9 cellular contexts compared by ENCODE assay signal in genomic region chr12:56590237-56590830, GRCh38. TPM values are rescaled to one million over a fixed set of nuclear protein-coding genes. Genes with fewer than 3 reads are reported as not detected.
A peak's percentile ranks its signal among the peaks of the same experiment; 100 is the strongest.
DNase-seq lines count a peak whose midpoint lies in the region; ATAC-seq, FAIRE-seq and TF ChIP-seq lines count a peak whose summit lies in the region.
"Had no signal": no experiment of that assay in that cellular context is flagged by ENCODE, and none has a peak within 500 bp of the region (broad histone marks: within the 10 kb centered on the region; RNA-seq: fewer than 3 reads in every experiment).

No MANE protein-coding gene starts in this region.

- H3K27ac Mint-ChIP-seq in astrocyte (ENCODE audit: unreplicated experiment) (peak overlapping the region; percentile 66), nephron (no peak overlapping the region)

- no peak overlapping the region for H3K27ac ChIP-seq in cardiac muscle cell
- H3K27ac ChIP-seq in astrocyte (ENCODE audit: low read depth, low read length) = no peak overlapping the region

- H3K9ac ChIP-seq in astrocyte (ENCODE audit: low read length) = no peak overlapping the region

- intact Hi-C loops in Right ventricle myocardium superior (cut with DNase I) = no loop called here

- ATAC-seq in Right ventricle myocardium superior (ENCODE audit: poor library complexity) (no peak), HG03520 (IDR thresholded peaks at IDR 0.05; ENCODE audit: unreplicated experiment) (no peak)

- FAIRE-seq in astrocyte (lab: Jason Lieb, UNC) = no peak
- FAIRE-seq: colon had no signal

- H3K36me3 ChIP-seq in cardiac muscle cell = peaks cover 18% of the 10 kb centered on the region
- H3K36me3 ChIP-seq in astrocyte (ENCODE audit: insufficient read depth, low read length) = peaks cover 29% of the 10 kb centered on the region

- no peaks in the 10 kb centered on the region for H3K9me3 Mint-ChIP-seq in astrocyte (ENCODE audit: unreplicated experiment)
- H3K9me3 Mint-ChIP-seq in nephron = no peaks in the 10 kb centered on the region

- H3K27me3 ChIP-seq in cardiac muscle cell (no peaks in the 10 kb centered on the region), astrocyte (ENCODE audit: insufficient read depth, low read length) (no peaks in the 10 kb centered on the region)

- peaks cover 19% of the 10 kb centered on the region for H3K36me3 Mint-ChIP-seq in astrocyte (ENCODE audit: low read depth, unreplicated experiment)
- H3K36me3 Mint-ChIP-seq in nephron (ENCODE audit: low read depth) = peaks cover 33% of the 10 kb centered on the region

- H3K4me3 Mint-ChIP-seq in astrocyte (ENCODE audit: unreplicated experiment) (no peak overlapping the region), nephron (no peak overlapping the region)

- peaks cover 23% of the 10 kb centered on the region for H4K20me1 ChIP-seq in astrocyte (ENCODE audit: insufficient read depth, low read length)

- H3K4me3 ChIP-seq in cardiac muscle cell (no peak overlapping the region), astrocyte (ENCODE audit: insufficient read depth, low read depth, low read length) (no peak overlapping the region)

- H3K27me3 Mint-ChIP-seq in astrocyte (ENCODE audit: low read depth, unreplicated experiment) = no peaks in the 10 kb centered on the region
- H3K27me3 Mint-ChIP-seq in nephron (ENCODE audit: low read depth) = no peaks in the 10 kb centered on the region

- H3K4me1 ChIP-seq in cardiac muscle cell (ENCODE audit: low read depth) = peaks cover 20% of the 10 kb centered on the region
- no peaks in the 10 kb centered on the region for H3K4me1 ChIP-seq in astrocyte (ENCODE audit: insufficient read depth, low read length)

- DNase-seq in cardiac muscle cell (ENCODE audit: low read depth in 1 of 2, low spot score in 1 of 2) = peak; percentile 12 to 37
- DNase-seq in Right ventricle myocardium superior = no peak
- DNase-seq in M059J (ENCODE audit: low read depth) = peak; percentile 33
- DNase-seq in astrocyte (ENCODE audit: low read depth) = no peak
- DNase-seq in NCI-H1930 (lab: John Stamatoyannopoulos, UW) = no peak
- DNase-seq in NCI-H524 treated with DMSO at 0.1 percent for 48 hours (lab: John Stamatoyannopoulos, UW) = no peak

- no peaks in the 10 kb centered on the region for H3K79me2 ChIP-seq in astrocyte (ENCODE audit: insufficient read depth, low read length)

- no peak overlapping the region for H3K4me2 ChIP-seq in astrocyte (ENCODE audit: low read length)

- peaks cover 35% of the 10 kb centered on the region for H3K4me1 Mint-ChIP-seq in astrocyte (ENCODE audit: low read depth, unreplicated experiment)
- peaks cover 26% of the 10 kb centered on the region for H3K4me1 Mint-ChIP-seq in nephron

- H3K9me3 ChIP-seq in cardiac muscle cell (ENCODE audit: low read depth) (no peaks in the 10 kb centered on the region), astrocyte (ENCODE audit: insufficient read depth, low read depth, low read length) (no peaks in the 10 kb centered on the region)

- no peak overlapping the region for H2AFZ ChIP-seq in astrocyte (ENCODE audit: low read depth, low read length)

- TF ChIP-seq CTCF in cardiac muscle cell (IDR thresholded peaks at IDR 0.05; ENCODE audit: low read depth, low read length) (peak; percentile 55), astrocyte (IDR thresholded peaks at IDR 0.05; ENCODE audit: insufficient read depth, low read depth, low read length) (peak; percentile 34), nephron (IDR thresholded peaks at IDR 0.05; ENCODE audit: unreplicated experiment in 3 of 3) (peak in 2 of 3 experiments; percentile 21 to 29)

RNA-seq across cellular contexts. Expression of gene BAZ2A, which starts 39.8 kb away (rescaled TPM):
- total RNA-seq in cardiac muscle cell (72.4 and 153 TPM in 2 replicates), Right ventricle myocardium superior (28.5 TPM), astrocyte (105 and 107 TPM in 2 replicates)
- polyA plus RNA-seq in cardiac muscle cell = 65.0 and 104 TPM in 2 replicates
- total RNA-seq in M059J (2014; rRNA removed; shearing (Covaris generic)) = 24.0 and 29.0 TPM in 2 replicates

RNA-seq across cellular contexts. Expression of gene ATP5F1B, which starts 55.5 kb away (rescaled TPM):
- total RNA-seq in cardiac muscle cell = 1,322 and 1,661 TPM in 2 replicates
- 3,161 and 3,964 TPM in 2 replicates for polyA plus RNA-seq in cardiac muscle cell
- total RNA-seq in Right ventricle myocardium superior = 3,077 TPM
- 559 and 577 TPM in 2 replicates for total RNA-seq in M059J (2014; rRNA removed; shearing (Covaris generic))
- total RNA-seq in astrocyte = 714 and 731 TPM in 2 replicates

Comparison
In these comparisons a context has a peak if more than half of its experiments do, and no peak if none do; other contexts are left out.
1. DNase-seq: peak in cardiac muscle cell (2 of 2) and M059J (single experiment); none in Right ventricle myocardium superior (single experiment), astrocyte (single experiment), NCI-H1930 (0 of 2) and NCI-H524 treated with DMSO at 0.1 percent for 48 hours (single experiment).
2. Peak in every context shown above with its lines, with median percentiles within 50 percentile points of each other: CTCF ChIP-seq.